ENCODE assay signal across 1 cellular context in genomic region chr11:33912405-33913361, GRCh38.
TF ChIP-seq lines count a peak whose summit lies in the region.

No MANE protein-coding gene starts in this region.

TF ChIP-seq in K562, 482 proteins besides CTCF, POLR2A, EP300 and RAD21 (continued from another document and continues in another):
- no peak for TF ChIP-seq ZNF740 (CRISPR knock-in tag; IDR thresholded peaks at IDR 0.05)
- 0 out of 4 replicates have a peak, but pooled peaks of 1 of the 2 experiments have one; percentile 75 for TF ChIP-seq ZNF740 (tag; IDR thresholded peaks at IDR 0.05)
- TF ChIP-seq TRIM28 (IDR thresholded peaks at IDR 0.05), result peak; percentile 37; the same call in 1 of the 2 replicates
- peak; percentile 38; the same call in 1 of the 2 replicates for TF ChIP-seq SUPT5H (IDR thresholded peaks at IDR 0.05)
- peak; percentile 57 for TF ChIP-seq SMARCC2 (IDR thresholded peaks at IDR 0.05; ENCODE audit: low read depth)
- TF ChIP-seq NELFE (IDR thresholded peaks at IDR 0.05; ENCODE audit: insufficient read depth, insufficient read length), result no peak
- no peak for TF ChIP-seq ZNF655 (CRISPR knock-in tag; IDR thresholded peaks at IDR 0.05)
- TF ChIP-seq E2F8 (IDR thresholded peaks at IDR 0.05; ENCODE audit: low read depth, partially characterized antibody), result no peak
- TF ChIP-seq ZNF699 (CRISPR knock-in tag; IDR thresholded peaks at IDR 0.05; ENCODE audit: insufficient replicate concordance), result no peak
- TF ChIP-seq PHB2 (IDR thresholded peaks at IDR 0.05; ENCODE audit: low read depth), result no peak
- no peak for TF ChIP-seq ZZZ3 (IDR thresholded peaks at IDR 0.05)
- TF ChIP-seq HNRNPH1 (optimal IDR thresholded peaks at IDR 0.05; ENCODE audit: low read depth, low read length), result no peak
- no peak for TF ChIP-seq PTRF (tag; IDR thresholded peaks at IDR 0.05)
- TF ChIP-seq SRF (CRISPR knock-in tag; IDR thresholded peaks at IDR 0.05), result no peak
- no peak for TF ChIP-seq ZNF551 (CRISPR knock-in tag; IDR thresholded peaks at IDR 0.05)
- no peak for TF ChIP-seq IRF1 (CRISPR knock-in tag; IDR thresholded peaks at IDR 0.05; ENCODE audit: borderline replicate concordance)
- TF ChIP-seq SREBF2 (CRISPR knock-in tag; IDR thresholded peaks at IDR 0.05), result no peak
- no peak for TF ChIP-seq TRIM25 (IDR thresholded peaks at IDR 0.05; ENCODE audit: borderline replicate concordance)
- TF ChIP-seq MTA3 (IDR thresholded peaks at IDR 0.05; ENCODE audit: borderline replicate concordance), result peak; percentile 39; the same call in 1 of the 2 replicates
- TF ChIP-seq HMBOX1 (IDR thresholded peaks at IDR 0.05), result peak; percentile 83
- no peak for TF ChIP-seq BRD4 (IDR thresholded peaks at IDR 0.05)
- TF ChIP-seq MAZ (CRISPR knock-in tag; conservative IDR thresholded peaks at IDR 0.05 in 1 of 2, IDR thresholded peaks at IDR 0.05 in 1 of 2), result 0 out of 4 replicates have a peak, but pooled peaks of 1 of the 2 experiments have one; percentile 36
- no peak for TF ChIP-seq POLR2H (tag; IDR thresholded peaks at IDR 0.05; ENCODE audit: low read depth)
- no peak for TF ChIP-seq GTF2F1 (IDR thresholded peaks at IDR 0.05; ENCODE audit: low read depth, low read length)
- no peak for TF ChIP-seq ILF3 (IDR thresholded peaks at IDR 0.05; ENCODE audit: borderline replicate concordance)
- TF ChIP-seq NONO (IDR thresholded peaks at IDR 0.05; ENCODE audit: low read depth in 2 of 2, low read length in 1 of 2), result no peak
- peak; percentile 42; the same call in 1 of the 2 replicates for TF ChIP-seq ZNF668 (CRISPR knock-in tag; IDR thresholded peaks at IDR 0.05)
- no peak for TF ChIP-seq ELF2 (CRISPR knock-in tag; IDR thresholded peaks at IDR 0.05)
- peak; percentile 40; the same call in 1 of the 2 replicates for TF ChIP-seq MAFF (IDR thresholded peaks at IDR 0.05; ENCODE audit: low read length)
- TF ChIP-seq DDX20 (tag; IDR thresholded peaks at IDR 0.05; ENCODE audit: low read depth), result no peak
- peak; percentile 68; the same call in 1 of the 2 replicates for TF ChIP-seq CREB3 (tag; conservative IDR thresholded peaks at IDR 0.05; ENCODE audit: low read depth)
- TF ChIP-seq ZNF143 (CRISPR knock-in tag; IDR thresholded peaks at IDR 0.05), result no peak
- TF ChIP-seq SPI1 (IDR thresholded peaks at IDR 0.05; ENCODE audit: borderline replicate concordance, low read depth, low read length), result no peak
- TF ChIP-seq TFAP4 (CRISPR knock-in tag; IDR thresholded peaks at IDR 0.05; ENCODE audit: borderline replicate concordance), result peak; percentile 40; the same call in 1 of the 2 replicates
- 0 out of 2 replicates have a peak, but pooled peaks have one; percentile 33 for TF ChIP-seq GABPB1 (CRISPR knock-in tag; IDR thresholded peaks at IDR 0.05)
- TF ChIP-seq ZNF274 (IDR thresholded peaks at IDR 0.05; ENCODE audit: borderline replicate concordance, low read depth, low read length), result no peak
- no peak for TF ChIP-seq ZNF644 (tag; IDR thresholded peaks at IDR 0.05; ENCODE audit: low read depth)
- TF ChIP-seq MNT (conservative IDR thresholded peaks at IDR 0.05), result no peak; a peak in 1 of 4 replicates
- no peak for TF ChIP-seq SREBF1 (IDR thresholded peaks at IDR 0.05; ENCODE audit: borderline replicate concordance, low read depth, low read length)
- peak; percentile 99 for TF ChIP-seq FOSL1 (tag; conservative IDR thresholded peaks at IDR 0.05)
- TF ChIP-seq RBM39 (optimal IDR thresholded peaks at IDR 0.05; ENCODE audit: low read depth, low read length), result no peak
- no peak for TF ChIP-seq ELF4 (CRISPR knock-in tag; IDR thresholded peaks at IDR 0.05)
- TF ChIP-seq HEY1 (CRISPR knock-in tag; IDR thresholded peaks at IDR 0.05; ENCODE audit: borderline replicate concordance), result no peak
- no peak for TF ChIP-seq ZNF717 (CRISPR knock-in tag; IDR thresholded peaks at IDR 0.05)
- peak; percentile 69 for TF ChIP-seq SP1 (CRISPR knock-in tag; IDR thresholded peaks at IDR 0.05)
- TF ChIP-seq IRF9 (tag; IDR thresholded peaks at IDR 0.05), result no peak; the same call in none of the 2 replicates
- TF ChIP-seq STAG1 (CRISPR knock-in tag; IDR thresholded peaks at IDR 0.05; ENCODE audit: borderline replicate concordance), result no peak
- no peak for TF ChIP-seq FOXJ3 (CRISPR knock-in tag; IDR thresholded peaks at IDR 0.05)
- TF ChIP-seq ZNF695 (CRISPR knock-in tag; IDR thresholded peaks at IDR 0.05), result no peak
- TF ChIP-seq FIP1L1 (IDR thresholded peaks at IDR 0.05; ENCODE audit: low read depth, low read length, poor library complexity, severe bottlenecking), result no peak
- TF ChIP-seq CBFB (CRISPR knock-in tag; IDR thresholded peaks at IDR 0.05), result no peak
- TF ChIP-seq TAF1 (IDR thresholded peaks at IDR 0.05; ENCODE audit: control insufficient read depth, extremely low read depth, insufficient read depth, low read length, severe bottlenecking), result no peak
- TF ChIP-seq ZFX (CRISPR knock-in tag; IDR thresholded peaks at IDR 0.05), result peak; percentile 79
- no peak for TF ChIP-seq SIN3A (IDR thresholded peaks at IDR 0.05; ENCODE audit: borderline replicate concordance in 2 of 2, control insufficient read depth in 1 of 2, low read depth in 2 of 2, low read length in 2 of 2)
- no peak for TF ChIP-seq PHF21A (IDR thresholded peaks at IDR 0.05; ENCODE audit: borderline replicate concordance, low read depth)
- TF ChIP-seq RBM22 (IDR thresholded peaks at IDR 0.05; ENCODE audit: low read depth, low read length, poor library complexity, severe bottlenecking), result no peak
- no peak for TF ChIP-seq SAFB (IDR thresholded peaks at IDR 0.05; ENCODE audit: borderline replicate concordance, low read depth, low read length)
- TF ChIP-seq GABPB2 (CRISPR knock-in tag; conservative IDR thresholded peaks at IDR 0.05), result no peak
- no peak for TF ChIP-seq SLC30A9 (CRISPR knock-in tag; IDR thresholded peaks at IDR 0.05)
- TF ChIP-seq OTX1 (CRISPR knock-in tag; IDR thresholded peaks at IDR 0.05), result no peak
- no peak for TF ChIP-seq SMAD2 (IDR thresholded peaks at IDR 0.05; ENCODE audit: low read depth, low read length)
- TF ChIP-seq TGIF2 (CRISPR knock-in tag; IDR thresholded peaks at IDR 0.05), result no peak
- TF ChIP-seq ZFP30 (CRISPR knock-in tag; IDR thresholded peaks at IDR 0.05; ENCODE audit: borderline replicate concordance), result no peak
- TF ChIP-seq BACH1 (tag; IDR thresholded peaks at IDR 0.05), result peak; percentile 57; the same call in 1 of the 2 replicates
- TF ChIP-seq HCFC1 (IDR thresholded peaks at IDR 0.05; ENCODE audit: low read depth, low read length), result no peak
- TF ChIP-seq ESRRB (CRISPR knock-in tag; IDR thresholded peaks at IDR 0.05; ENCODE audit: borderline replicate concordance), result no peak
- no peak for TF ChIP-seq XRCC5 (IDR thresholded peaks at IDR 0.05; ENCODE audit: low read depth, low read length)
- TF ChIP-seq SIRT6 (IDR thresholded peaks at IDR 0.05; ENCODE audit: low read depth, low read length), result no peak
